19 cellular contexts compared by ENCODE assay signal in the genomic region with DNA sequence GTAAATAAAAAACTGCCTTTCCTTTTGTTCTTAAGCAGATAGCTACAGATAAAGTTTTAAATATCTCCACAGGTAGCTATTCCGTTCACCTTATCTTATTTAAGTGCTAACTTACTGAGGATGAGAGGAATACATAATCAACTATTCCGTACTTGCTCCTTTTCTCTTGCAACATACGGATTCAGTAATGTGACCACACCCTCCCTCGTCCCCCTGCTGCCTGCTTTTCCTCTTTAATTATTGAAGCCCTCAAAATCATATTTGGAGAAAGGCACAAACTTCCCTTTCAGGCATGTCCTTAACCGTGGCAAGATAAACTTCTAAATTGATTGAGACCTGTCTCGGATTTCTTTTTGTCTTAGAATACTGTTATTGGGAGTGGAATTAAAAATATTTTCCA.
A peak's percentile ranks its signal among the peaks of the same experiment; 100 is the strongest.
DNase-seq lines count a peak whose midpoint lies in the region; ATAC-seq and TF ChIP-seq lines count a peak whose summit lies in the region.
"Had no signal": no experiment of that assay in that cellular context is flagged by ENCODE, and none has a peak within 500 bp of the region (broad histone marks: within the 10 kb centered on the region; RNA-seq: fewer than 3 reads in every experiment).

No MANE protein-coding gene starts in this region.

- intact Hi-C loops in left ventricle myocardium inferior (cut with micrococcal nuclease) (no loop called here), left cardiac atrium (cut with DNase I) (no loop called here)

- H3K4me3 ChIP-seq in left ventricle myocardium inferior (no peak overlapping the region), iPS-18a (ENCODE audit: low read length) (peak overlapping the region; percentile 50)
- H3K4me3 ChIP-seq: MG63 had no signal

- H3K36me3 Mint-ChIP-seq in WTC11 = peaks cover 41% of the 10 kb centered on the region

- in situ Hi-C loops in ACHN (cut with HindIII; ENCODE audit: low pct_ligation_motif_present, low pct_unique_long_range_greater_than_20kb, low sequenced_read_pairs) = no loop called here

- H3K9me3 Mint-ChIP-seq in WTC11 = peaks cover 24% of the 10 kb centered on the region
- H3K9me3 Mint-ChIP-seq: CD4-positive, alpha-beta T cell had no signal

- H3K27ac ChIP-seq in left ventricle myocardium inferior (replicated peaks) (peak overlapping the region; percentile 4), iPS-18a (ENCODE audit: low read length) (no peak overlapping the region)
- H3K27ac ChIP-seq: 22Rv1 had no signal

- H3K27ac Mint-ChIP-seq in WTC11 = peak overlapping the region; percentile 11
- H3K27ac Mint-ChIP-seq: CD4-positive, alpha-beta T cell; IgD-negative memory B cell had no signal

- CTCF ChIA-PET in WTC11 (lab: Charles Lee) = no interaction called here

- H3K9me3 ChIP-seq in left ventricle myocardium inferior (replicated peaks) (no peaks in the 10 kb centered on the region), iPS-18a (ENCODE audit: control insufficient read depth, low read depth, low read length) (no peaks in the 10 kb centered on the region)
- H3K9me3 ChIP-seq: Caco-2, MG63 had no signal

- H3K36me3 ChIP-seq in left ventricle myocardium inferior (peaks cover 40% of the 10 kb centered on the region), iPS-18a (ENCODE audit: control insufficient read depth, low read depth, low read length) (peaks cover 27% of the 10 kb centered on the region)

- H3K27me3 ChIP-seq in left ventricle myocardium inferior (ENCODE audit: low read depth) (no peaks in the 10 kb centered on the region), iPS-18a (ENCODE audit: control insufficient read depth, insufficient read depth, low read length) (no peaks in the 10 kb centered on the region)
- H3K27me3 ChIP-seq: MG63 had no signal

- DNase-seq in left ventricle myocardium inferior (no peak), left cardiac atrium (no peak), WTC11 (ENCODE audit: low spot score) (no peak), ACHN (no peak), NCI-H1105 treated with DMSO at 0.1 percent for 48 hours (lab: John Stamatoyannopoulos, UW) (no peak), DMS153 treated with DMSO at 0.1 percent for 48 hours (lab: John Stamatoyannopoulos, UW; ENCODE audit: unreplicated experiment) (no peak)
- DNase-seq: Caco-2; CD4-positive, alpha-beta T cell; Karpas-422; MG63; NCI-H1048; NCI-H1436 treated with DMSO at 0.1 percent for 48 hours; NCI-H2029; NCI-H345; NCI-H524 treated with DMSO at 0.1 percent for 48 hours had no signal

- peak overlapping the region; percentile 12 for H3K9ac ChIP-seq in iPS-18a (ENCODE audit: low read length)

- H3K4me1 Mint-ChIP-seq in WTC11 = peaks cover 49% of the 10 kb centered on the region
- H3K4me1 Mint-ChIP-seq: IgD-negative memory B cell had no signal

- no peak for ATAC-seq in left cardiac atrium
- no peak for ATAC-seq in WTC11
- no peak for ATAC-seq in HG03039 (IDR thresholded peaks at IDR 0.05; ENCODE audit: unreplicated experiment)

- TF ChIP-seq CTCF in left ventricle myocardium inferior (IDR thresholded peaks at IDR 0.05; ENCODE audit: borderline replicate concordance) (no peak), WTC11 (IDR thresholded peaks at IDR 0.05) (no peak)

- POLR2A ChIA-PET in WTC11 (lab: Charles Lee) = no interaction called here

- H3K4me3 Mint-ChIP-seq in WTC11 = peak overlapping the region; percentile 58
- H3K4me3 Mint-ChIP-seq: CD4-positive, alpha-beta T cell; IgD-negative memory B cell had no signal

- peaks cover 20% of the 10 kb centered on the region for H3K4me1 ChIP-seq in left ventricle myocardium inferior
- peaks cover 13% of the 10 kb centered on the region for H3K4me1 ChIP-seq in iPS-18a (ENCODE audit: control insufficient read depth, low read depth, low read length)
- H3K4me1 ChIP-seq: Caco-2 had no signal

- H3K27me3 Mint-ChIP-seq in WTC11 (ENCODE audit: low read depth) = no peaks in the 10 kb centered on the region
- H3K27me3 Mint-ChIP-seq: CD4-positive, alpha-beta T cell; IgD-negative memory B cell had no signal

TF ChIP-seq in WTC11, 78 proteins besides CTCF, POLR2A, EP300 and RAD21 (continues in another document):
- TF ChIP-seq NR3C1 (CRISPR knock-in tag; conservative IDR thresholded peaks at IDR 0.05; ENCODE audit: low read depth) (no peak), MYBL2 (CRISPR knock-in tag; IDR thresholded peaks at IDR 0.05) (no peak), SOX15 (CRISPR knock-in tag; IDR thresholded peaks at IDR 0.05) (no peak), SMAD4 (CRISPR knock-in tag; IDR thresholded peaks at IDR 0.05) (no peak), NFYB (CRISPR knock-in tag; conservative IDR thresholded peaks at IDR 0.05; ENCODE audit: low read depth) (no peak), ATF1 (CRISPR knock-in tag; IDR thresholded peaks at IDR 0.05) (no peak), PRRX2 (CRISPR knock-in tag; IDR thresholded peaks at IDR 0.05) (no peak), ZNF396 (CRISPR knock-in tag; IDR thresholded peaks at IDR 0.05; ENCODE audit: borderline replicate concordance) (no peak), NR1H2 (CRISPR knock-in tag; IDR thresholded peaks at IDR 0.05) (no peak), HMGA2 (CRISPR knock-in tag; IDR thresholded peaks at IDR 0.05) (no peak), ZNF671 (CRISPR knock-in tag; IDR thresholded peaks at IDR 0.05) (no peak)
- TF ChIP-seq, protein P1, sequence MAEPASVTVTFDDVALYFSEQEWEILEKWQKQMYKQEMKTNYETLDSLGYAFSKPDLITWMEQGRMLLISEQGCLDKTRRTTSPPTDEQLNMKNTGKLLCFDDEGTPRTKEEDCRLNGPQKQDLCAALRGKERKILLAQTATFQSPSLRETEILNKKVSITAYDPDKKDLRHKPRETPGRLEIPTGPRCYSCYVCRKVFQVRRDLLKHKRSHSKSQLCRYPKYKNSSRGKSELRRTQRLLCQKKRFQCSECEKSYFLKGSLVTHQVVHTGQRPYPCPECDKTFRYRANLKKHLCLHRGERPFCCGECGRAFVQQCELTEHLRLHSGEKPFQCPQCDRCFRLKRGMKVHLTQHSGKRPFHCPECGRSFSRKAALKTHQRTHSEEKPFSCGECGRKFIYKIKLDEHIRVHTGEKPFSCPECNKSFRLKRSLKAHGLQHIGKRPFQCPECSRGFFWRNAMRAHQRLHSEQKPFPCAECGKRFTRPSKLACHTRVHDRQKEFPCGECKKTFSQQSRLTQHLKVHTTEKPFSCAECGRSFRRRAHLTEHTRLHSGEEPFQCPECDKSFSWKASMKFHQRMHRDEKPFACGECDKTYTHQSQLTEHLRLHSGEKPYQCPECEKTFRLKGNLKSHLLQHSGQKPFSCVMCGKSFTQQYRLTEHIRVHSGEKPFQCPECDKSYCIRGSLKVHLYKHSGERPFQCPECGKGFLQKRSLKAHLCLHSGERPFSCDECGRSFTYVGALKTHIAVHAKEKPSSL (CRISPR knock-in tag; conservative IDR thresholded peaks at IDR 0.05) = no peak
- TF ChIP-seq, protein P2, sequence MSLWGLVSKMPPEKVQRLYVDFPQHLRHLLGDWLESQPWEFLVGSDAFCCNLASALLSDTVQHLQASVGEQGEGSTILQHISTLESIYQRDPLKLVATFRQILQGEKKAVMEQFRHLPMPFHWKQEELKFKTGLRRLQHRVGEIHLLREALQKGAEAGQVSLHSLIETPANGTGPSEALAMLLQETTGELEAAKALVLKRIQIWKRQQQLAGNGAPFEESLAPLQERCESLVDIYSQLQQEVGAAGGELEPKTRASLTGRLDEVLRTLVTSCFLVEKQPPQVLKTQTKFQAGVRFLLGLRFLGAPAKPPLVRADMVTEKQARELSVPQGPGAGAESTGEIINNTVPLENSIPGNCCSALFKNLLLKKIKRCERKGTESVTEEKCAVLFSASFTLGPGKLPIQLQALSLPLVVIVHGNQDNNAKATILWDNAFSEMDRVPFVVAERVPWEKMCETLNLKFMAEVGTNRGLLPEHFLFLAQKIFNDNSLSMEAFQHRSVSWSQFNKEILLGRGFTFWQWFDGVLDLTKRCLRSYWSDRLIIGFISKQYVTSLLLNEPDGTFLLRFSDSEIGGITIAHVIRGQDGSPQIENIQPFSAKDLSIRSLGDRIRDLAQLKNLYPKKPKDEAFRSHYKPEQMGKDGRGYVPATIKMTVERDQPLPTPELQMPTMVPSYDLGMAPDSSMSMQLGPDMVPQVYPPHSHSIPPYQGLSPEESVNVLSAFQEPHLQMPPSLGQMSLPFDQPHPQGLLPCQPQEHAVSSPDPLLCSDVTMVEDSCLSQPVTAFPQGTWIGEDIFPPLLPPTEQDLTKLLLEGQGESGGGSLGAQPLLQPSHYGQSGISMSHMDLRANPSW (CRISPR knock-in tag; conservative IDR thresholded peaks at IDR 0.05; ENCODE audit: low read depth) = no peak
- TF ChIP-seq, protein P3, sequence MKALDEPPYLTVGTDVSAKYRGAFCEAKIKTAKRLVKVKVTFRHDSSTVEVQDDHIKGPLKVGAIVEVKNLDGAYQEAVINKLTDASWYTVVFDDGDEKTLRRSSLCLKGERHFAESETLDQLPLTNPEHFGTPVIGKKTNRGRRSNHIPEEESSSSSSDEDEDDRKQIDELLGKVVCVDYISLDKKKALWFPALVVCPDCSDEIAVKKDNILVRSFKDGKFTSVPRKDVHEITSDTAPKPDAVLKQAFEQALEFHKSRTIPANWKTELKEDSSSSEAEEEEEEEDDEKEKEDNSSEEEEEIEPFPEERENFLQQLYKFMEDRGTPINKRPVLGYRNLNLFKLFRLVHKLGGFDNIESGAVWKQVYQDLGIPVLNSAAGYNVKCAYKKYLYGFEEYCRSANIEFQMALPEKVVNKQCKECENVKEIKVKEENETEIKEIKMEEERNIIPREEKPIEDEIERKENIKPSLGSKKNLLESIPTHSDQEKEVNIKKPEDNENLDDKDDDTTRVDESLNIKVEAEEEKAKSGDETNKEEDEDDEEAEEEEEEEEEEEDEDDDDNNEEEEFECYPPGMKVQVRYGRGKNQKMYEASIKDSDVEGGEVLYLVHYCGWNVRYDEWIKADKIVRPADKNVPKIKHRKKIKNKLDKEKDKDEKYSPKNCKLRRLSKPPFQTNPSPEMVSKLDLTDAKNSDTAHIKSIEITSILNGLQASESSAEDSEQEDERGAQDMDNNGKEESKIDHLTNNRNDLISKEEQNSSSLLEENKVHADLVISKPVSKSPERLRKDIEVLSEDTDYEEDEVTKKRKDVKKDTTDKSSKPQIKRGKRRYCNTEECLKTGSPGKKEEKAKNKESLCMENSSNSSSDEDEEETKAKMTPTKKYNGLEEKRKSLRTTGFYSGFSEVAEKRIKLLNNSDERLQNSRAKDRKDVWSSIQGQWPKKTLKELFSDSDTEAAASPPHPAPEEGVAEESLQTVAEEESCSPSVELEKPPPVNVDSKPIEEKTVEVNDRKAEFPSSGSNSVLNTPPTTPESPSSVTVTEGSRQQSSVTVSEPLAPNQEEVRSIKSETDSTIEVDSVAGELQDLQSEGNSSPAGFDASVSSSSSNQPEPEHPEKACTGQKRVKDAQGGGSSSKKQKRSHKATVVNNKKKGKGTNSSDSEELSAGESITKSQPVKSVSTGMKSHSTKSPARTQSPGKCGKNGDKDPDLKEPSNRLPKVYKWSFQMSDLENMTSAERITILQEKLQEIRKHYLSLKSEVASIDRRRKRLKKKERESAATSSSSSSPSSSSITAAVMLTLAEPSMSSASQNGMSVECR (CRISPR knock-in tag; IDR thresholded peaks at IDR 0.05; ENCODE audit: borderline replicate concordance) = no peak
